Comparison of ENCODE assay signal across 26 cellular contexts in genomic region chr3:184912166-184912565, GRCh38.
A peak's percentile ranks its signal among the peaks of the same experiment; 100 is the strongest.
DNase-seq lines count a peak whose midpoint lies in the region; ATAC-seq and TF ChIP-seq lines count a peak whose summit lies in the region.
"Had no signal": no experiment of that assay in that cellular context is flagged by ENCODE, and none has a peak within 500 bp of the region (broad histone marks: within the 10 kb centered on the region; RNA-seq: fewer than 3 reads in every experiment).

No MANE protein-coding gene starts in this region.

- H3K27me3 Mint-ChIP-seq in GM23338 (ENCODE audit: insufficient read depth, low read depth, poor library complexity) (peaks cover 2% of the 10 kb centered on the region), glutamatergic neuron (ENCODE audit: unreplicated experiment) (peaks cover 2% of the 10 kb centered on the region)
- H3K27me3 Mint-ChIP-seq: CD8-positive, alpha-beta memory T cell had no signal

- H3K36me3 ChIP-seq in GM23338 (ENCODE audit: insufficient read depth) (no peaks in the 10 kb centered on the region), WERI-Rb-1 (no peaks in the 10 kb centered on the region)
- H3K36me3 ChIP-seq: BE2C had no signal

- TF ChIP-seq CTCF in GM23338 (conservative IDR thresholded peaks at IDR 0.05; ENCODE audit: low read depth in 2 of 2) (no peak), WERI-Rb-1 (IDR thresholded peaks at IDR 0.05; ENCODE audit: low read depth, low read length) (no peak), glutamatergic neuron (IDR thresholded peaks at IDR 0.05; ENCODE audit: partially characterized antibody, unreplicated experiment) (no peak), foreskin fibroblast (IDR thresholded peaks at IDR 0.05; ENCODE audit: low read depth, low read length) (no peak)

- H3K79me2 ChIP-seq in GM23338 (replicated peaks; ENCODE audit: insufficient read depth), result no peaks in the 10 kb centered on the region

- H3K4me3 Mint-ChIP-seq in GM23338 (peak overlapping the region; percentile 56), glutamatergic neuron (ENCODE audit: unreplicated experiment) (no peak overlapping the region)
- H3K4me3 Mint-ChIP-seq: CD14-positive monocyte; CD8-positive, alpha-beta memory T cell had no signal

- H3K27ac Mint-ChIP-seq in GM23338 (peak overlapping the region; percentile 80), glutamatergic neuron (ENCODE audit: unreplicated experiment) (peak overlapping the region; percentile 41)
- H3K27ac Mint-ChIP-seq: CD8-positive, alpha-beta memory T cell had no signal

- no peak overlapping the region for H2AFZ ChIP-seq in GM23338

- H3K4me1 ChIP-seq in GM23338 (ENCODE audit: insufficient read depth), result peaks cover 68% of the 10 kb centered on the region
- H3K4me1 ChIP-seq: BE2C had no signal

- H3K9me3 Mint-ChIP-seq in GM23338, result no peaks in the 10 kb centered on the region
- H3K9me3 Mint-ChIP-seq in glutamatergic neuron (ENCODE audit: unreplicated experiment), result no peaks in the 10 kb centered on the region
- H3K9me3 Mint-ChIP-seq: CD14-positive monocyte; CD8-positive, alpha-beta memory T cell had no signal

- peaks cover 86% of the 10 kb centered on the region for H3K4me1 Mint-ChIP-seq in GM23338
- H3K4me1 Mint-ChIP-seq in glutamatergic neuron (ENCODE audit: low read depth, unreplicated experiment), result peaks cover 40% of the 10 kb centered on the region
- H3K4me1 Mint-ChIP-seq: CD14-positive monocyte; CD8-positive, alpha-beta memory T cell had no signal

- ATAC-seq in GM23338, result no peak
- ATAC-seq in HG03457 (IDR thresholded peaks at IDR 0.05; ENCODE audit: unreplicated experiment), result no peak
- no peak for ATAC-seq in GM19455 (IDR thresholded peaks at IDR 0.05; ENCODE audit: unreplicated experiment)
- ATAC-seq: Right ventricle myocardium inferior, SK-N-SH treated with all-trans-retinoic acid at 6 μM for 48 hours had no signal

- H4K20me1 ChIP-seq in GM23338 (replicated peaks; ENCODE audit: insufficient read depth), result no peaks in the 10 kb centered on the region

- H3K36me3 Mint-ChIP-seq in GM23338 (ENCODE audit: low read depth), result peaks cover 8% of the 10 kb centered on the region; the same call in 1 of the 3 replicates
- no peaks in the 10 kb centered on the region for H3K36me3 Mint-ChIP-seq in glutamatergic neuron (ENCODE audit: unreplicated experiment)

- H3K9me3 ChIP-seq in WERI-Rb-1 (ENCODE audit: severe bottlenecking), result no peaks in the 10 kb centered on the region
- H3K9me3 ChIP-seq: BE2C, SJCRH30 had no signal

- H3K27ac ChIP-seq in GM23338 (ENCODE audit: low read depth), result peak overlapping the region; percentile 93
- H3K27ac ChIP-seq in WERI-Rb-1, result 0 out of 2 replicates have a peak overlapping the region, but pooled peaks have one; percentile 21
- H3K27ac ChIP-seq: 22Rv1, KMS-11, SJCRH30 had no signal

- H3K9me2 ChIP-seq in GM23338 (ENCODE audit: insufficient read depth), result no peaks in the 10 kb centered on the region

- DNase-seq in GM23338 (ENCODE audit: low spot score) (no peak), WERI-Rb-1 (no peak), glutamatergic neuron (no peak), left kidney (ENCODE audit: low read depth, low spot score) (peak; percentile 78), NCI-H69 (lab: John Stamatoyannopoulos, UW) (no peak), foreskin fibroblast (no peak)
- DNase-seq: ACHN; BE2C; Calu3; CD8-positive, alpha-beta memory T cell; GF-D8; H7; IMR-90; MM.1S; NCI-H1694; NCI-H2029 treated with DMSO at 0.1 percent for 48 hours; NCI-H2227 treated with DMSO at 0.1 percent for 48 hours; NCI-H526 treated with DMSO at 0.1 percent for 48 hours; SJCRH30 had no signal

- H3K4me2 ChIP-seq in GM23338, result peak overlapping the region; percentile 70
- H3K4me2 ChIP-seq: KMS-11 had no signal

- no peaks in the 10 kb centered on the region for H3F3A ChIP-seq in GM23338 (replicated peaks; ENCODE audit: low read depth)

- H3K27me3 ChIP-seq in GM23338 (ENCODE audit: insufficient read depth), result no peaks in the 10 kb centered on the region
- H3K27me3 ChIP-seq in WERI-Rb-1 (ENCODE audit: insufficient read depth, low read depth, severe bottlenecking), result no peaks in the 10 kb centered on the region
- H3K27me3 ChIP-seq: BE2C, SJCRH30 had no signal

- peak overlapping the region; percentile 33 for H3K4me3 ChIP-seq in GM23338
- no peak overlapping the region; the same call in 1 of the 2 replicates for H3K4me3 ChIP-seq in WERI-Rb-1 (ENCODE audit: low read depth, low read length)
- H3K4me3 ChIP-seq in foreskin fibroblast (ENCODE audit: low read depth in 1 of 2, low read length in 2 of 2), result no peak overlapping the region
- H3K4me3 ChIP-seq: SJCRH30 had no signal

TF ChIP-seq in GM23338, 12 proteins besides CTCF, POLR2A, EP300 and RAD21 (continues in another document):
- TF ChIP-seq ZNF331 (CRISPR knock-in tag; IDR thresholded peaks at IDR 0.05; ENCODE audit: low read depth) (no peak), CREB1 (CRISPR knock-in tag; IDR thresholded peaks at IDR 0.05; ENCODE audit: low read depth) (no peak), ZNF462 (CRISPR knock-in tag; IDR thresholded peaks at IDR 0.05) (no peak), ZNF114 (CRISPR knock-in tag; IDR thresholded peaks at IDR 0.05) (no peak), ETS1 (IDR thresholded peaks at IDR 0.05) (no peak), EZH2phosphoT487 (IDR thresholded peaks at IDR 0.05; ENCODE audit: unreplicated experiment) (no peak), JUNB (IDR thresholded peaks at IDR 0.05; ENCODE audit: unreplicated experiment) (no peak), NANOG (IDR thresholded peaks at IDR 0.05; ENCODE audit: borderline replicate concordance) (no peak), POLR2AphosphoS5 (IDR thresholded peaks at IDR 0.05; ENCODE audit: low read depth) (no peak), EZH2 (IDR thresholded peaks at IDR 0.05; ENCODE audit: low read depth, unreplicated experiment) (no peak)
